In the genomic region with DNA sequence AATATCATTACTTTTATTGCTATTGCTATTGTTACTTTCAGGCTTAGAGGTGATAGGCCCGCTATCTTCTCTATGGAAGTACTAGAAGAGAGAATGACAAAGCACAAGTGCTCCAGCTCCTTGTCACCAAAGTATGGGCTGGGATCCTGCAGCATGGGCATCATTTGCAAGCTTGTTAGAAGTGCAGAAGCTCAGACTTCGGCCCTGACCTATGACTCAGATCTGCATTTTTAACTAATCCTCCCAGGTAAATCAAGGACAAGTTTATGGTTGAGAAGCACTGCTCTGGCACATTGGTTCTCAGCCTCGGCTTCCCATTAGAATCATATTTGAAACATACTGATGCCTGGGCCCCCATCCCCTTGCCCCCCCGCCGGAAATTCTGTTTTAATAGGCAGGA, we compare ENCODE assay signal across 34 cellular contexts. TPM values are rescaled to one million over a fixed set of nuclear protein-coding genes. Genes with fewer than 3 reads are reported as not detected.
A peak's percentile ranks its signal among the peaks of the same experiment; 100 is the strongest.
DNase-seq lines count a peak whose midpoint lies in the region; ATAC-seq, FAIRE-seq and TF ChIP-seq lines count a peak whose summit lies in the region.
"Had no signal": no experiment of that assay in that cellular context is flagged by ENCODE, and none has a peak within 500 bp of the region (broad histone marks: within the 10 kb centered on the region; RNA-seq: fewer than 3 reads in every experiment).

No MANE protein-coding gene starts in this region.

- H3K9ac ChIP-seq in H1 (replicated peaks in 1 of 4; ENCODE audit: extremely low read depth in 1 of 4, low read depth in 3 of 4, low read length in 3 of 4) = no peak overlapping the region

- no peak overlapping the region for H3K4ac ChIP-seq in H1 (replicated peaks; ENCODE audit: insufficient read length, low read depth, low read length)

- H3K4me3 Mint-ChIP-seq in MCF 10A (ENCODE audit: unreplicated experiment) = no peak overlapping the region
- H3K4me3 Mint-ChIP-seq: activated naive CD8-positive, alpha-beta T cell treated with anti-CD3 and anti-CD28 coated beads, Interleukin-2, amount 50 U/mL, for 24 hours; brain; CD4-positive, alpha-beta memory T cell; IgD-negative memory B cell; stimulated activated naive CD8-positive, alpha-beta T cell treated with anti-CD3 and anti-CD28 coated beads, Interleukin-15, Interleukin-2, amounts not matched to agents 100 ng/mL and 50 ng/mL, for 24 hours; T-helper 2 cell treated with Interferon-gamma antibody and Interleukin-4, amounts not matched to agents 5 μg/mL and 100 μg/mL, for 36 hours had no signal

- H3K18ac ChIP-seq in H1 (ENCODE audit: extremely low read depth, low read length) = no peak overlapping the region

- TF ChIP-seq RAD21 in H1 (IDR thresholded peaks at IDR 0.05 in 1 of 2, conservative IDR thresholded peaks at IDR 0.05 in 1 of 2; ENCODE audit: low read depth in 2 of 2, low read length in 2 of 2) = no peak

- TF ChIP-seq POLR2A in breast epithelium (IDR thresholded peaks at IDR 0.05) (no peak), H1 (IDR thresholded peaks at IDR 0.05; ENCODE audit: control extremely low read depth in 1 of 2, low read depth in 2 of 2, low read length in 2 of 2) (no peak)

- H4K91ac ChIP-seq in H1 (replicated peaks; ENCODE audit: insufficient read length, low read length) = no peak overlapping the region

- no peaks in the 10 kb centered on the region for H3K27me3 Mint-ChIP-seq in MCF 10A (ENCODE audit: insufficient read depth, unreplicated experiment)
- H3K27me3 Mint-ChIP-seq: activated naive CD8-positive, alpha-beta T cell treated with anti-CD3 and anti-CD28 coated beads, Interleukin-2, amount 50 U/mL, for 24 hours; stimulated activated naive CD8-positive, alpha-beta T cell treated with anti-CD3 and anti-CD28 coated beads, Interleukin-15, Interleukin-2, amounts not matched to agents 100 ng/mL and 50 ng/mL, for 24 hours had no signal

- H3K9me3 ChIP-seq in breast epithelium (no peaks in the 10 kb centered on the region), H1 (ENCODE audit: insufficient read depth in 2 of 2, low read depth in 1 of 2, low read length in 1 of 2) (no peaks in the 10 kb centered on the region), aorta (ENCODE audit: control insufficient read depth, low read length) (no peaks in the 10 kb centered on the region)

- no peaks in the 10 kb centered on the region for H3K27me3 ChIP-seq in breast epithelium
- no peaks in the 10 kb centered on the region for H3K27me3 ChIP-seq in H1 (replicated peaks in 1 of 4; ENCODE audit: control insufficient read depth in 3 of 4, extremely low read depth in 1 of 4, insufficient read depth in 3 of 4, low read length in 3 of 4)
- H3K27me3 ChIP-seq in aorta (ENCODE audit: control insufficient read depth in 1 of 2, insufficient read depth in 2 of 2, low read length in 1 of 2) = no peaks in the 10 kb centered on the region

- H3K4me2 ChIP-seq in H1 (ENCODE audit: insufficient read depth in 1 of 2, low read depth in 2 of 2, low read length in 2 of 2) = no peak overlapping the region

- H3K56ac ChIP-seq in H1 (replicated peaks; ENCODE audit: insufficient read length, low read depth, low read length) = no peak overlapping the region

- peak overlapping the region; percentile 49 to 72 for H3K27ac ChIP-seq in breast epithelium
- no peak overlapping the region for H3K27ac ChIP-seq in H1 (ENCODE audit: low read depth, low read length)
- peak overlapping the region; percentile 52 to 98 for H3K27ac ChIP-seq in aorta (ENCODE audit: low read depth in 1 of 2, low read length in 2 of 2)
- H3K27ac ChIP-seq: 22Rv1 had no signal

- H3K23ac ChIP-seq in H1 (ENCODE audit: insufficient read length) = no peak overlapping the region

- no peak overlapping the region for H2BK20ac ChIP-seq in H1 (ENCODE audit: low read length)

- H3K4me1 ChIP-seq in breast epithelium (no peaks in the 10 kb centered on the region), H1 (replicated peaks in 1 of 4; ENCODE audit: control insufficient read depth in 3 of 4, insufficient read depth in 4 of 4, low read length in 3 of 4) (peaks cover 0 to 2% (median 0%) of the 10 kb centered on the region in 4 experiments; a peak in 1 of 7 replicates), aorta (ENCODE audit: control insufficient read depth in 1 of 2, insufficient read depth in 2 of 2, low read length in 2 of 2) (peaks cover 9 to 11% of the 10 kb centered on the region in 2 donors)

- no peak overlapping the region for H2BK120ac ChIP-seq in H1 (replicated peaks; ENCODE audit: low read depth, low read length)

- CTCF ChIA-PET in MCF 10A (lab: Yijun Ruan, JAX) = interaction anchor here (0.8 to 1.2 kb wide), 2 partner anchors 9 to 70 kb away, joined by 3 read pairs; a partner anchor contains a TSS
- CTCF ChIA-PET in H1 (lab: Charles Lee; ENCODE audit: partially characterized antibody) = interaction anchor here (0.9 to 9.4 kb wide), 5 partner anchors 11 to 75 kb away, joined by 3 to 84 read pairs (median 9); a partner anchor contains a TSS

- H3K9me3 Mint-ChIP-seq in MCF 10A (ENCODE audit: unreplicated experiment) = no peaks in the 10 kb centered on the region
- H3K9me3 Mint-ChIP-seq: activated naive CD8-positive, alpha-beta T cell treated with anti-CD3 and anti-CD28 coated beads, Interleukin-2, amount 50 U/mL, for 24 hours; brain; CD4-positive, alpha-beta memory T cell; IgD-negative memory B cell; neural crest cell; stimulated activated naive CD8-positive, alpha-beta T cell treated with anti-CD3 and anti-CD28 coated beads, Interleukin-15, Interleukin-2, amounts not matched to agents 100 ng/mL and 50 ng/mL, for 24 hours; T-helper 2 cell treated with Interferon-gamma antibody and Interleukin-4, amounts not matched to agents 5 μg/mL and 100 μg/mL, for 36 hours had no signal

- no peaks in the 10 kb centered on the region for H4K20me1 ChIP-seq in H1 (replicated peaks in 1 of 2; ENCODE audit: control insufficient read depth in 1 of 2, insufficient read depth in 2 of 2, low read length in 2 of 2)

- 87% methylated on average over 5 of the region's 5 CpGs; no CpG with 5 or more reads in 1 of the 2 experiments for WGBS in H1 (ENCODE audit: extremely low coverage in 1 of 2, insufficient coverage in 1 of 2, insufficient read length in 1 of 2, insufficient replicate concordance in 2 of 2, low coverage in 1 of 2, low lambda C conversion rate in 2 of 2, missing lambda C conversion rate in 1 of 2), 2 experiments
- WGBS in aorta, 2 donors = 25 to 28% methylated on average over 5 of the region's 5 CpGs

- no peak for DNase-seq in breast epithelium (ENCODE audit: low spot score in 2 of 2)
- DNase-seq in MCF 10A (ENCODE audit: unreplicated experiment) = no peak
- DNase-seq in H1 (ENCODE audit: low read depth in 1 of 2, low spot score in 2 of 2) = no peak
- peak; percentile 66 for DNase-seq in renal cortical epithelial cell (ENCODE audit: low read depth)
- no peak for DNase-seq in aorta
- no peak for DNase-seq in NCI-H2029 (lab: John Stamatoyannopoulos, UW)
- DNase-seq: activated CD4-positive, alpha-beta T cell treated with anti-CD3 and anti-CD28 coated beads for 4 hours; activated CD8-positive, alpha-beta memory T cell treated with anti-CD3 and anti-CD28 coated beads for 24 hours; activated gamma-delta T cell; activated naive CD8-positive, alpha-beta T cell treated with anti-CD3 and anti-CD28 coated beads, Interleukin-2, amount 50 U/mL, for 24 hours; CD4-positive, alpha-beta memory T cell; DMS 273 treated with DMSO at 0.1 percent for 48 hours; effector CD8-positive, alpha-beta T cell; erythroblast; NCI-H1105; NCI-H187 treated with DMSO at 0.1 percent for 48 hours; NCI-H524 treated with DMSO at 0.1 percent for 48 hours; SHP77 had no signal

- no TSS peak for BruUV-seq in MCF 10A (replicated peaks; lab: Mats Ljungman, UMichigan)

- TF ChIP-seq CTCF in breast epithelium (IDR thresholded peaks at IDR 0.05) = no peak
- TF ChIP-seq CTCF in MCF 10A (IDR thresholded peaks at IDR 0.05; ENCODE audit: unreplicated experiment) = no peak
- no peak for TF ChIP-seq CTCF in H1 (IDR thresholded peaks at IDR 0.05; ENCODE audit: control extremely low read depth in 1 of 3, insufficient read depth in 1 of 3, low read depth in 1 of 3, low read length in 3 of 3)

- H3K14ac ChIP-seq in H1 (ENCODE audit: insufficient read length) = no peak overlapping the region

- no peak overlapping the region for H2AK5ac ChIP-seq in H1 (ENCODE audit: low read depth, low read length)

- 0 out of 2 replicates have a peak overlapping the region, but pooled peaks have one; percentile 71 for H2AFZ ChIP-seq in H1 (ENCODE audit: low read length)

- POLR2A ChIA-PET in MCF 10A (lab: Yijun Ruan, JAX) (interaction anchor here (0.9 to 1.6 kb wide), 5 partner anchors 9 to 54 kb away, joined by 3 to 8 read pairs (median 4); a partner anchor contains a TSS), H1 (lab: Charles Lee; ENCODE audit: partially characterized antibody) (interaction anchor here (0.9 to 3.9 kb wide), 4 partner anchors 10 to 70 kb away, joined by 3 to 19 read pairs (median 3); a partner anchor contains a TSS)

- ATAC-seq in aorta (ENCODE audit: low FRiP score) (no peak), HG03432 (IDR thresholded peaks at IDR 0.05; ENCODE audit: unreplicated experiment) (no peak)
- no peak for ATAC-seq in activated CD4-positive, CD25-positive, alpha-beta regulatory T cell treated with anti-CD3 and anti-CD28 coated beads, Interleukin-2, amount 50 U/mL, for 24 hours
- ATAC-seq: activated naive CD8-positive, alpha-beta T cell treated with anti-CD3 and anti-CD28 coated beads, Interleukin-2, amount 50 U/mL, for 24 hours; Panc1 had no signal

- H4K5ac ChIP-seq in H1 (ENCODE audit: insufficient read length, low read depth, low read length) = no peak overlapping the region

- no peak overlapping the region for H2BK15ac ChIP-seq in H1 (ENCODE audit: low read length)

- H3K79me2 ChIP-seq in H1 (ENCODE audit: control insufficient read depth in 1 of 2, insufficient read depth in 2 of 2, low read length in 2 of 2) = no peaks in the 10 kb centered on the region

- TF ChIP-seq EP300 in H1 (IDR thresholded peaks at IDR 0.05; ENCODE audit: borderline replicate concordance in 1 of 2, low read depth in 2 of 2, low read length in 2 of 2) = no peak

- H3K36me3 ChIP-seq in breast epithelium (no peaks in the 10 kb centered on the region), H1 (ENCODE audit: control insufficient read depth in 2 of 4, insufficient read depth in 4 of 4, low read length in 3 of 4) (no peaks in the 10 kb centered on the region), aorta (ENCODE audit: control insufficient read depth in 1 of 2, insufficient read depth in 2 of 2, low read length in 1 of 2) (no peaks in the 10 kb centered on the region)

- H3K79me1 ChIP-seq in H1 (ENCODE audit: low read depth, low read length) = no peaks in the 10 kb centered on the region

- H3K27ac Mint-ChIP-seq in MCF 10A (ENCODE audit: low read depth, unreplicated experiment) = no peak overlapping the region
- H3K27ac Mint-ChIP-seq: activated naive CD8-positive, alpha-beta T cell treated with anti-CD3 and anti-CD28 coated beads, Interleukin-2, amount 50 U/mL, for 24 hours; CD4-positive, alpha-beta memory T cell; IgD-negative memory B cell; stimulated activated naive CD8-positive, alpha-beta T cell treated with anti-CD3 and anti-CD28 coated beads, Interleukin-15, Interleukin-2, amounts not matched to agents 100 ng/mL and 50 ng/mL, for 24 hours; T-helper 2 cell treated with Interferon-gamma antibody and Interleukin-4, amounts not matched to agents 5 μg/mL and 100 μg/mL, for 36 hours had no signal

- H3K4me1 Mint-ChIP-seq in MCF 10A (ENCODE audit: insufficient read depth, unreplicated experiment) = peaks cover 24% of the 10 kb centered on the region

- H2BK5ac ChIP-seq in H1 (ENCODE audit: low read depth, low read length) = no peak overlapping the region

- no peak for FAIRE-seq in H1 (lab: Jason Lieb, UNC)
- FAIRE-seq: GM12891, kidney had no signal

- no peak overlapping the region for H2BK12ac ChIP-seq in H1 (ENCODE audit: low read depth, low read length)

- intact Hi-C loops in breast epithelium (cut with DNase I; ENCODE audit: low total_unique reads) = no loop called here
- intact Hi-C loops in MCF 10A (cut with micrococcal nuclease) = no loop called here
- intact Hi-C loops in aorta (cut with DNase I) = no loop called here

- H3K4me3 ChIP-seq in breast epithelium (no peak overlapping the region), H1 (ENCODE audit: extremely low read depth in 1 of 4, insufficient read depth in 2 of 4, low read depth in 3 of 4, low read length in 4 of 4) (no peak overlapping the region), aorta (ENCODE audit: low read length in 2 of 2) (no peak overlapping the region)
- H3K4me3 ChIP-seq: lung had no signal

- H3K23me2 ChIP-seq in H1 (ENCODE audit: low read depth, low read length) = no peaks in the 10 kb centered on the region

- no peak overlapping the region for H4K8ac ChIP-seq in H1 (ENCODE audit: extremely low read depth, insufficient read depth, low read length)

- H3K36me3 Mint-ChIP-seq in MCF 10A (ENCODE audit: insufficient read depth, unreplicated experiment) = no peaks in the 10 kb centered on the region
- H3K36me3 Mint-ChIP-seq: brain; CD4-positive, alpha-beta memory T cell; IgD-negative memory B cell had no signal

RNA-seq across cellular contexts. Expression of a gene that starts 8.6 kb away (rescaled TPM):
- total RNA-seq in breast epithelium (10 to 100 TPM; 19.7 to 49.8 (median 48.7) TPM), MCF 10A (2022) (10.8 and 11.4 TPM in 2 replicates), renal cortical epithelial cell (47.9 and 51.4 TPM in 2 replicates), aorta (10 to 100 TPM; 50.9 to 54.8 TPM)
- 2.2 and 2.5 TPM in 2 replicates for total RNA-seq in H1 (2021; fragmentation: NEBNext Ultra II Directional; extraction: Animal tissue kit (Norgen Biotek cat#: 25700))
- polyA plus RNA-seq in H1 (2011; rRNA removed) (1.1 and 1.2 TPM in 2 replicates), aorta (10 to 100 TPM; 19.0 to 71.8 TPM)
- polyA plus RNA-seq in H1 (2011; cell fraction: cytosol; rRNA removed) = 1.1 TPM
- 1.2 TPM for polyA plus RNA-seq in H1 (2011; cell fraction: nucleus; rRNA removed)
- 1.2 to 2.2 TPM (median 1.7 TPM) in 4 replicates for polyA plus RNA-seq in H1 (2012, experiment 1 of 2)
- 0.30 TPM for polyA plus RNA-seq in H1 (2012, experiment 2 of 2)
- polyA plus RNA-seq in H1 (2013, experiment 1 of 2) = 2.2 TPM
- polyA plus RNA-seq in H1 (2013, experiment 2 of 2) = 2.5 TPM
- polyA minus RNA-seq in H1 (2011; rRNA and poly(A)+ RNA removed) = 2.2 and 2.9 TPM in 2 replicates
- polyA minus RNA-seq in H1 (2011; cell fraction: cytosol; rRNA and poly(A)+ RNA removed) = 0.73 TPM
- polyA minus RNA-seq in H1 (2011; cell fraction: nucleus; rRNA and poly(A)+ RNA removed) = 3.4 TPM

RNA-seq across cellular contexts. Expression of a gene that starts 14.3 kb away (rescaled TPM):
- total RNA-seq in breast epithelium = 10 to 100 TPM; 35.4 to 52.4 (median 36.1) TPM
- total RNA-seq in MCF 10A (2022) = 48.5 and 55.6 TPM in 2 replicates
- total RNA-seq in H1 (2021; fragmentation: NEBNext Ultra II Directional; extraction: Animal tissue kit (Norgen Biotek cat#: 25700)) = 18.5 TPM in 2 replicates
- 11.4 and 13.2 TPM in 2 replicates for polyA plus RNA-seq in H1 (2011; rRNA removed)
- 11.4 TPM for polyA plus RNA-seq in H1 (2011; cell fraction: cytosol; rRNA removed)
- 9.2 TPM for polyA plus RNA-seq in H1 (2011; cell fraction: nucleus; rRNA removed)
- 12.7 to 14.7 TPM (median 13.5 TPM) in 4 replicates for polyA plus RNA-seq in H1 (2012, experiment 1 of 2)
- 7.5 TPM for polyA plus RNA-seq in H1 (2012, experiment 2 of 2)
- 9.5 TPM for polyA plus RNA-seq in H1 (2013, experiment 1 of 2)
- polyA plus RNA-seq in H1 (2013, experiment 2 of 2) = 7.9 TPM
- polyA minus RNA-seq in H1 (2011; rRNA and poly(A)+ RNA removed) = 11.1 and 11.8 TPM in 2 replicates
- polyA minus RNA-seq in H1 (2011; cell fraction: cytosol; rRNA and poly(A)+ RNA removed) = 5.9 TPM
- 11.1 TPM for polyA minus RNA-seq in H1 (2011; cell fraction: nucleus; rRNA and poly(A)+ RNA removed)
- total RNA-seq in renal cortical epithelial cell = 11.8 and 34.4 TPM in 2 replicates
- total RNA-seq in aorta = 10 to 100 TPM; 35.8 to 40.5 TPM
- 10 to 100 TPM; 41.9 to 45.4 TPM for polyA plus RNA-seq in aorta

RNA-seq across cellular contexts. Expression of a gene that starts 31.8 kb away (rescaled TPM):
- not detected for total RNA-seq in breast epithelium
- not detected in 2 replicates for total RNA-seq in MCF 10A (2022)
- total RNA-seq in H1 (2021; fragmentation: NEBNext Ultra II Directional; extraction: Animal tissue kit (Norgen Biotek cat#: 25700)) = not detected in 2 replicates
- polyA plus RNA-seq in H1 (2011; rRNA removed) = not detected in 2 replicates
- not detected for polyA plus RNA-seq in H1 (2011; cell fraction: cytosol; rRNA removed)
- polyA plus RNA-seq in H1 (2011; cell fraction: nucleus; rRNA removed) = not detected
- not detected in 4 replicates for polyA plus RNA-seq in H1 (2012, experiment 1 of 2)
- polyA plus RNA-seq in H1 (2012, experiment 2 of 2) = not detected
- not detected for polyA plus RNA-seq in H1 (2013, experiment 1 of 2)
- not detected for polyA plus RNA-seq in H1 (2013, experiment 2 of 2)
- not detected in 2 replicates for polyA minus RNA-seq in H1 (2011; rRNA and poly(A)+ RNA removed)
- polyA minus RNA-seq in H1 (2011; cell fraction: cytosol; rRNA and poly(A)+ RNA removed) = not detected
- polyA minus RNA-seq in H1 (2011; cell fraction: nucleus; rRNA and poly(A)+ RNA removed) = not detected
- not detected in 2 replicates for total RNA-seq in renal cortical epithelial cell
- not detected for total RNA-seq in aorta
- polyA plus RNA-seq in aorta = not detected
- total RNA-seq: CD4-positive, alpha-beta memory T cell; fibroblast of villous mesenchyme; H4; kidney; lung; neural crest cell; posterior vena cava; urinary bladder had no signal
- polyA plus RNA-seq: CD4-positive, alpha-beta memory T cell; IgD-negative memory B cell; lung; urinary bladder had no signal

RNA-seq across cellular contexts. Expression of a gene that starts 56.0 kb away (rescaled TPM):
- total RNA-seq in breast epithelium = not detected
- total RNA-seq in MCF 10A (2022) = not detected in 2 replicates
- not detected in 2 replicates for total RNA-seq in H1 (2021; fragmentation: NEBNext Ultra II Directional; extraction: Animal tissue kit (Norgen Biotek cat#: 25700))
- not detected in 2 replicates for polyA plus RNA-seq in H1 (2011; rRNA removed)
- polyA plus RNA-seq in H1 (2011; cell fraction: cytosol; rRNA removed) = not detected
- not detected for polyA plus RNA-seq in H1 (2011; cell fraction: nucleus; rRNA removed)
- not detected in 4 replicates for polyA plus RNA-seq in H1 (2012, experiment 1 of 2)
- not detected for polyA plus RNA-seq in H1 (2012, experiment 2 of 2)
- not detected for polyA plus RNA-seq in H1 (2013, experiment 1 of 2)
- not detected for polyA plus RNA-seq in H1 (2013, experiment 2 of 2)
- not detected in 2 replicates for polyA minus RNA-seq in H1 (2011; rRNA and poly(A)+ RNA removed)
- not detected for polyA minus RNA-seq in H1 (2011; cell fraction: cytosol; rRNA and poly(A)+ RNA removed)
- not detected for polyA minus RNA-seq in H1 (2011; cell fraction: nucleus; rRNA and poly(A)+ RNA removed)
- not detected in 2 replicates for total RNA-seq in renal cortical epithelial cell
- not detected for total RNA-seq in aorta
- polyA plus RNA-seq in aorta = not detected
- total RNA-seq: CD4-positive, alpha-beta memory T cell; fibroblast of villous mesenchyme; H4; kidney; lung; neural crest cell; posterior vena cava; urinary bladder had no signal
- polyA plus RNA-seq: CD4-positive, alpha-beta memory T cell; IgD-negative memory B cell; lung; urinary bladder had no signal
